Comparison of ENCODE assay signal across 8 cellular contexts in genomic region chr18:21740474-21740723, GRCh38. TPM values are rescaled to one million over a fixed set of nuclear protein-coding genes. Genes with fewer than 3 reads are reported as not detected.
DNase-seq lines count a peak whose midpoint lies in the region; ATAC-seq and TF ChIP-seq lines count a peak whose summit lies in the region.

No MANE protein-coding gene starts in this region.

- ATAC-seq in GM21423 (IDR thresholded peaks at IDR 0.05; ENCODE audit: unreplicated experiment): peak; percentile 95

- peak overlapping the region; percentile 90 for H3K4me3 Mint-ChIP-seq in endothelial cell (ENCODE audit: unreplicated experiment)

- TF ChIP-seq CTCF in WI38 (IDR thresholded peaks at IDR 0.05; ENCODE audit: low read depth, low read length): no peak
- TF ChIP-seq CTCF in endothelial cell (IDR thresholded peaks at IDR 0.05; ENCODE audit: unreplicated experiment): no peak

- no peaks in the 10 kb centered on the region for H3K9me3 Mint-ChIP-seq in endothelial cell (ENCODE audit: unreplicated experiment)

- H3K9ac ChIP-seq in HUES48 (ENCODE audit: low read depth, low read length): peak overlapping the region; percentile 89; the same call in 1 of the 2 replicates

- H3K4me1 ChIP-seq in HUES48 (ENCODE audit: control insufficient read depth, insufficient read depth, low read length): peaks cover 17% of the 10 kb centered on the region
- peaks cover 8 to 22% of the 10 kb centered on the region in 2 donors for H3K4me1 ChIP-seq in muscle layer of duodenum (ENCODE audit: control insufficient read depth in 1 of 2, insufficient read depth in 2 of 2, low read length in 2 of 2)

- peaks cover 6% of the 10 kb centered on the region for H3K27me3 Mint-ChIP-seq in endothelial cell (ENCODE audit: unreplicated experiment)

- peak; percentile 97 for DNase-seq in EH (ENCODE audit: low read depth)
- DNase-seq in endothelial cell (ENCODE audit: low spot score): no peak
- peak; percentile 99 for DNase-seq in superior temporal gyrus (ENCODE audit: extremely low spot score)
- DNase-seq in NCI-H1105 (lab: John Stamatoyannopoulos, UW): no peak

- H3K4me3 ChIP-seq in HUES48 (ENCODE audit: low read depth, low read length) (peak overlapping the region; percentile 92), WI38 (ENCODE audit: low read depth, low read length) (peak overlapping the region; percentile 87), muscle layer of duodenum (ENCODE audit: low read depth in 1 of 2, low read length in 2 of 2) (peak overlapping the region; percentile 74 to 86)

- H3K27ac ChIP-seq in HUES48 (ENCODE audit: low read depth, low read length): peak overlapping the region; percentile 98
- H3K27ac ChIP-seq in muscle layer of duodenum (ENCODE audit: low read length): peak overlapping the region; percentile 82

- H3K9me3 ChIP-seq in HUES48 (ENCODE audit: control insufficient read depth, insufficient read depth, low read length) (no peaks in the 10 kb centered on the region), muscle layer of duodenum (ENCODE audit: control insufficient read depth in 1 of 2, low read length in 2 of 2) (no peaks in the 10 kb centered on the region)

- H3K4me1 Mint-ChIP-seq in endothelial cell (ENCODE audit: unreplicated experiment): peaks cover 31% of the 10 kb centered on the region

- H3K27ac Mint-ChIP-seq in endothelial cell (ENCODE audit: unreplicated experiment): peak overlapping the region; percentile 75

- no peaks in the 10 kb centered on the region for H3K36me3 ChIP-seq in HUES48 (ENCODE audit: control insufficient read depth, insufficient read depth, low read length)
- H3K36me3 ChIP-seq in muscle layer of duodenum (ENCODE audit: control insufficient read depth in 1 of 2, insufficient read depth in 2 of 2, low read length in 2 of 2): peaks cover 0 to 4% of the 10 kb centered on the region in 2 donors

- no peaks in the 10 kb centered on the region for H3K27me3 ChIP-seq in HUES48 (ENCODE audit: control insufficient read depth, insufficient read depth, low read length)
- no peaks in the 10 kb centered on the region for H3K27me3 ChIP-seq in muscle layer of duodenum (ENCODE audit: low read depth, low read length)

- peaks cover 4% of the 10 kb centered on the region for H3K36me3 Mint-ChIP-seq in endothelial cell (ENCODE audit: low read depth, unreplicated experiment)

RNA-seq across cellular contexts. Expression of gene MIB1, which starts 0.2 kb away (rescaled TPM):
- 62.8 TPM for total RNA-seq in endothelial cell (ENCODE audit: unreplicated experiment)

RNA-seq across cellular contexts. Expression of gene ABHD3, which starts 35.8 kb away (rescaled TPM):
- 13.8 TPM for total RNA-seq in endothelial cell (ENCODE audit: unreplicated experiment)

Comparison
In these comparisons a context has a peak if more than half of its experiments do, and no peak if none do; other contexts are left out.
1. DNase-seq: peak in EH (single experiment) and superior temporal gyrus (single experiment); none in endothelial cell (single experiment) and NCI-H1105 (single experiment).
2. Peak in every context shown above with its lines, with median percentiles within 50 percentile points of each other: H3K4me3 ChIP-seq.